In the genomic region with DNA sequence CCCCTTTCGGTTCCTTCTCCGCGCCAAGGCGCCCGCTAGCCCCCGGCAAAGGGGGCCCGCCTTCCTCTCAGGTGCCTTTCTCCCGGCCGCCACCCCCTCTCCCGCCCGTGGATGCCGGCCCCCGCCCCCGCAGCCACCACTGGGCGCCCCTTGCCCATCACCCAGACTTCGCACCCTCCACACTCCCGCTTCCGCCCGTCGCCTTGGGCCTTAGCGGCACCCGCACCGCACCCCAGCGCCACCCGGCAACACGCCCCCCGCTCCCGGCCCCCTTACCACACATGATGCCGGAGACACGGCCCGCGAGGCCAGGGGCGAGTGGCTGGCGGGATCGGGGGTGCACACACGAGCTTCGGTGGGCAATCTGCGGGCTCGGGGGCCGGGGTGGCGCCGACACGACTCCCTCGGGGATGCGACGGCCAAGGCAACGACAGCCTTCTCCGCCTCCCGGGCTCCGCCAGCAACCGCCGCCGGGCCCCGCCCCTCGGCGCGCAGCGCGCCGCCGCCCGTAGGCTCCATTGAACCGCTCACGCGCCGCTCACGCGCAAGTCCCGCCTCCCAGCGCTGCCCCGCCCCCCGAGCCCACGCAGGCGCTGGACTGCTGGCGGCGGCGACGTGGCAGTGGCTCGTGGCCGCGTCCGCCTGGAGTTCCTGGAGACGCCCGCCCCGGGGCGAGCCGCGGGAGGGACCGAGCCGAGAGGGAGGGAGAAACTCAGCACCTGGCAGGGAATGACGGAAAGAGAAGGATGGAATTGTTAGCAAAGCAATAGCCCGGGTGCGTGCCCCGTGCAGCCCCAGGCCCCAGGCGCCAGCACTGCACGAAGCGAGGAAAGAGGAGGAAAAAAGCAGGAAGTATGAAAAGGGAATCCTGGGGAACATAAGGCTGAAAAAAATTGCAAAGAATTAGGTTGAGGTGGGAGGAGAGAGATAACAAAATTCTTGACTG, we compare ENCODE assay signal across 1 cellular context.
TF ChIP-seq lines count a peak whose summit lies in the region.

A gene (minus strand): TSS at position 439 of the 946 bp plus-strand sequence. CDS start 156 bp downstream, at position 283.

TF ChIP-seq in IMR-90, 13 proteins besides CTCF, POLR2A, EP300 and RAD21 (continued from another document):
- TF ChIP-seq BHLHE40 (IDR thresholded peaks at IDR 0.05; ENCODE audit: low read depth, low read length) (peak; percentile 53), NFE2L2 (IDR thresholded peaks at IDR 0.05; ENCODE audit: low read depth, low read length) (no peak), SMC3 (IDR thresholded peaks at IDR 0.05; ENCODE audit: low read depth, low read length) (no peak), MXI1 (IDR thresholded peaks at IDR 0.05; ENCODE audit: borderline replicate concordance, low read depth, low read length) (peak; percentile 75; the same call in 1 of the 2 replicates), MAFK (IDR thresholded peaks at IDR 0.05; ENCODE audit: low read depth, low read length) (no peak), RFX5 (IDR thresholded peaks at IDR 0.05; ENCODE audit: low read depth, low read length) (no peak)
- TF ChIP-seq, protein P1, sequence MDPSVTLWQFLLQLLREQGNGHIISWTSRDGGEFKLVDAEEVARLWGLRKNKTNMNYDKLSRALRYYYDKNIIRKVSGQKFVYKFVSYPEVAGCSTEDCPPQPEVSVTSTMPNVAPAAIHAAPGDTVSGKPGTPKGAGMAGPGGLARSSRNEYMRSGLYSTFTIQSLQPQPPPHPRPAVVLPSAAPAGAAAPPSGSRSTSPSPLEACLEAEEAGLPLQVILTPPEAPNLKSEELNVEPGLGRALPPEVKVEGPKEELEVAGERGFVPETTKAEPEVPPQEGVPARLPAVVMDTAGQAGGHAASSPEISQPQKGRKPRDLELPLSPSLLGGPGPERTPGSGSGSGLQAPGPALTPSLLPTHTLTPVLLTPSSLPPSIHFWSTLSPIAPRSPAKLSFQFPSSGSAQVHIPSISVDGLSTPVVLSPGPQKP (IDR thresholded peaks at IDR 0.05; ENCODE audit: borderline replicate concordance, low read depth, low read length) = no peak
- TF ChIP-seq, protein P2, sequence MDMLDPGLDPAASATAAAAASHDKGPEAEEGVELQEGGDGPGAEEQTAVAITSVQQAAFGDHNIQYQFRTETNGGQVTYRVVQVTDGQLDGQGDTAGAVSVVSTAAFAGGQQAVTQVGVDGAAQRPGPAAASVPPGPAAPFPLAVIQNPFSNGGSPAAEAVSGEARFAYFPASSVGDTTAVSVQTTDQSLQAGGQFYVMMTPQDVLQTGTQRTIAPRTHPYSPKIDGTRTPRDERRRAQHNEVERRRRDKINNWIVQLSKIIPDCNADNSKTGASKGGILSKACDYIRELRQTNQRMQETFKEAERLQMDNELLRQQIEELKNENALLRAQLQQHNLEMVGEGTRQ (IDR thresholded peaks at IDR 0.05; ENCODE audit: low read depth, low read length) = peak; percentile 31; the same call in 1 of the 2 replicates
